In genomic region chr21:36035381-36035791, GRCh38 we compare ENCODE assay signal across 13 cellular contexts. TPM values are rescaled to one million over a fixed set of nuclear protein-coding genes. Genes with fewer than 3 reads are reported as not detected.
DNase-seq lines count a peak whose midpoint lies in the region; ATAC-seq and TF ChIP-seq lines count a peak whose summit lies in the region.
"Had no signal": no experiment of that assay in that cellular context is flagged by ENCODE, and none has a peak within 500 bp of the region (broad histone marks: within the 10 kb centered on the region; RNA-seq: fewer than 3 reads in every experiment).

No MANE protein-coding gene starts in this region.

- no peak overlapping the region for H3K27ac ChIP-seq in HCT116 (ENCODE audit: low read depth, low read length)
- peak overlapping the region; percentile 60 for H3K27ac ChIP-seq in ectodermal cell (ENCODE audit: insufficient read depth, low read depth, low read length, poor library complexity, severe bottlenecking)

- H3K9me2 ChIP-seq in HCT116 (ENCODE audit: insufficient read depth) = no peaks in the 10 kb centered on the region

- BruUV-seq in HCT116 (replicated peaks; lab: Mats Ljungman, UMichigan) = no TSS peak

- no peak overlapping the region for H2AFZ ChIP-seq in HCT116 (ENCODE audit: low read depth, low read length, poor library complexity, severe bottlenecking)

- no peak for TF ChIP-seq RAD21 in HCT116 (IDR thresholded peaks at IDR 0.05; ENCODE audit: low read depth)

- H3K36me3 ChIP-seq in HCT116 (ENCODE audit: control insufficient read depth in 1 of 2, insufficient read depth in 2 of 2, low read length in 2 of 2) = peaks cover 12 to 13% of the 10 kb centered on the region in 2 experiments; a peak in 3 of 4 replicates
- H3K36me3 ChIP-seq in ectodermal cell (ENCODE audit: control insufficient read depth, insufficient read depth, low read length) = peaks cover 5% of the 10 kb centered on the region

- H3K27me3 ChIP-seq in HCT116 (ENCODE audit: insufficient read depth, low read length) = no peaks in the 10 kb centered on the region
- no peaks in the 10 kb centered on the region for H3K27me3 ChIP-seq in ectodermal cell (ENCODE audit: control insufficient read depth, insufficient read depth, low read length, poor library complexity, severe bottlenecking)

- ATAC-seq in HCT116 (peak; percentile 30; the same call in 1 of the 2 replicates), GM18517 (IDR thresholded peaks at IDR 0.05; ENCODE audit: unreplicated experiment) (no peak)
- ATAC-seq: naive thymus-derived CD8-positive, alpha-beta T cell; T-helper 17 cell had no signal

- no peaks in the 10 kb centered on the region for H3K79me2 ChIP-seq in HCT116 (ENCODE audit: insufficient read depth, low read length)

- POLR2A ChIA-PET in HCT116 (lab: Charles Lee) = no interaction called here

- CTCF ChIA-PET in HCT116 (lab: Charles Lee) = no interaction called here

- no peak for TF ChIP-seq CTCF in HCT116 (IDR thresholded peaks at IDR 0.05 in 2 of 3, conservative IDR thresholded peaks at IDR 0.05 in 1 of 3; ENCODE audit: borderline replicate concordance in 1 of 3, insufficient read depth in 1 of 3, low read depth in 2 of 3, low read length in 2 of 3)

- intact Hi-C loops in HCT116 (cut with micrococcal nuclease) = no loop called here

- WGBS in ectodermal cell, 2 experiments = 82 to 87% methylated on average over 10 of the region's 10 CpGs

- RAD21 ChIA-PET in HCT116 (lab: Charles Lee; ENCODE audit: low non-redundant PET in 1 of 2, low total read pairs in 2 of 2, uncharacterized antibody in 2 of 2, unreplicated experiment in 2 of 2) = no interaction called here

- no peak overlapping the region for H3K4me3 ChIP-seq in HCT116 (replicated peaks in 1 of 2; ENCODE audit: low read depth in 1 of 2, low read length in 2 of 2)
- H3K4me3 ChIP-seq in ectodermal cell (ENCODE audit: insufficient read depth, low read depth, low read length) = no peak overlapping the region

- H3K9me3 ChIP-seq in HCT116 (ENCODE audit: control insufficient read depth in 1 of 2, insufficient read depth in 1 of 2, low read depth in 1 of 2, low read length in 2 of 2) (no peaks in the 10 kb centered on the region), ectodermal cell (ENCODE audit: control insufficient read depth, low read length) (no peaks in the 10 kb centered on the region)

- H4K20me1 ChIP-seq in HCT116 (ENCODE audit: insufficient read depth) = no peaks in the 10 kb centered on the region

- DNase-seq in DMS79 (lab: John Stamatoyannopoulos, UW) (peak; percentile 76), HCT116 (ENCODE audit: low read depth, low spot score) (no peak), mesenteric fat pad (ENCODE audit: low spot score) (peak; percentile 81), activated T-cell treated with anti-CD3 and anti-CD28 coated beads for 4 hours (no peak), NCI-H446 (lab: John Stamatoyannopoulos, UW) (no peak)
- DNase-seq: activated CD4-positive, alpha-beta T cell treated with anti-CD3 and anti-CD28 coated beads for 48 hours; CD4-positive, CD25-positive, alpha-beta regulatory T cell; KG1; naive thymus-derived CD8-positive, alpha-beta T cell; NCI-H1694; T-helper 17 cell had no signal

- no peak overlapping the region for H3K4me2 ChIP-seq in HCT116 (ENCODE audit: low read length)

- no peak for TF ChIP-seq POLR2A in HCT116 (IDR thresholded peaks at IDR 0.05; ENCODE audit: borderline replicate concordance, extremely low read depth, insufficient read depth, insufficient read length)

- H3K9ac ChIP-seq in HCT116 (ENCODE audit: low read length) = no peak overlapping the region

- H3K4me1 ChIP-seq in HCT116 (ENCODE audit: control insufficient read depth in 1 of 2, insufficient read depth in 2 of 2, low read length in 2 of 2) (no peaks in the 10 kb centered on the region), ectodermal cell (ENCODE audit: control insufficient read depth, insufficient read depth, low read length) (no peaks in the 10 kb centered on the region)

TF ChIP-seq in HCT116, 20 proteins besides CTCF, POLR2A, EP300 and RAD21:
- TF ChIP-seq SIN3A (IDR thresholded peaks at IDR 0.05; ENCODE audit: low read depth) (no peak), MAX (IDR thresholded peaks at IDR 0.05) (no peak), EGR1 (IDR thresholded peaks at IDR 0.05; ENCODE audit: low read depth) (no peak), ZNF274 (IDR thresholded peaks at IDR 0.05; ENCODE audit: low read depth, low read length) (no peak), CEBPB (IDR thresholded peaks at IDR 0.05; ENCODE audit: low read depth) (no peak), EZH2 (IDR thresholded peaks at IDR 0.05) (no peak), ELF1 (IDR thresholded peaks at IDR 0.05; ENCODE audit: borderline replicate concordance, low read depth) (no peak), ATF3 (IDR thresholded peaks at IDR 0.05) (no peak), EZH2phosphoT487 (IDR thresholded peaks at IDR 0.05; ENCODE audit: borderline replicate concordance) (no peak), ZFX (IDR thresholded peaks at IDR 0.05) (no peak), ZBTB33 (IDR thresholded peaks at IDR 0.05; ENCODE audit: extremely low read depth, insufficient replicate concordance, low read length) (no peak), POLR2AphosphoS5 (IDR thresholded peaks at IDR 0.05; ENCODE audit: low read depth, low read length) (no peak), FOSL1 (IDR thresholded peaks at IDR 0.05; ENCODE audit: low read depth) (no peak)

RNA-seq across cellular contexts. Expression of gene SETD4, which starts 24.9 kb away (rescaled TPM):
- total RNA-seq in HCT116 (2021; ENCODE audit: unreplicated experiment) (22.7 TPM), mesenteric fat pad (12.9 TPM)
- 8.0 and 11.6 TPM in 2 replicates for polyA plus RNA-seq in HCT116 (2012)
- 28.0 TPM for polyA plus RNA-seq in ectodermal cell (2013, experiment 1 of 4)
- 24.7 TPM for polyA plus RNA-seq in ectodermal cell (2013, experiment 2 of 4)
- polyA plus RNA-seq in ectodermal cell (2013, experiment 3 of 4) = 19.1 TPM
- polyA plus RNA-seq in ectodermal cell (2013, experiment 4 of 4) = 21.5 TPM

RNA-seq across cellular contexts. Expression of gene CBR1, which starts 34.4 kb away (rescaled TPM):
- total RNA-seq in HCT116 (2021; ENCODE audit: unreplicated experiment) (0.91 TPM), mesenteric fat pad (46.7 TPM)
- not detected in 2 replicates for polyA plus RNA-seq in HCT116 (2012)
- polyA plus RNA-seq in ectodermal cell (2013, experiment 1 of 4) = 39.8 TPM
- 34.7 TPM for polyA plus RNA-seq in ectodermal cell (2013, experiment 2 of 4)
- 37.1 TPM for polyA plus RNA-seq in ectodermal cell (2013, experiment 3 of 4)
- polyA plus RNA-seq in ectodermal cell (2013, experiment 4 of 4) = 39.0 TPM

Comparison
In these comparisons a context has a peak if more than half of its experiments do, and no peak if none do; other contexts are left out.
1. DNase-seq: peak in DMS79 (single experiment) and mesenteric fat pad (single experiment); none in HCT116 (single experiment), activated T-cell treated with anti-CD3 and anti-CD28 coated beads for 4 hours (single experiment) and NCI-H446 (0 of 2).
2. RNA of gene CBR1, which starts 34.4 kb away (total RNA-seq): 46.7 TPM in mesenteric fat pad (single experiment); 0.91 TPM in HCT116 (single experiment); every median in the first group is over 10 times any median in the second.